8 cellular contexts compared by ENCODE assay signal in genomic region chr16:28975158-28975603, GRCh38.
DNase-seq lines count a peak whose midpoint lies in the region; FAIRE-seq and TF ChIP-seq lines count a peak whose summit lies in the region.

No MANE protein-coding gene starts in this region.

- no peak for TF ChIP-seq POLR2A in NB4 (IDR thresholded peaks at IDR 0.05; ENCODE audit: extremely low read depth, insufficient read length)

- peak overlapping the region; percentile 84 for H3K4me3 ChIP-seq in NB4 (ENCODE audit: low read depth, low read length)
- H3K4me3 ChIP-seq in endocrine pancreas (ENCODE audit: control insufficient read depth, insufficient read depth, low read length): no peak overlapping the region

- H3K27ac Mint-ChIP-seq in activated T-cell treated with anti-CD3 and anti-CD28 coated beads, Interleukin-2, amount 50 U/mL, for 24 hours: peak overlapping the region; percentile 96
- no peak overlapping the region for H3K27ac Mint-ChIP-seq in nephron progenitor cell

- no peaks in the 10 kb centered on the region for H3K9me3 Mint-ChIP-seq in activated T-cell treated with anti-CD3 and anti-CD28 coated beads, Interleukin-2, amount 50 U/mL, for 24 hours
- H3K9me3 Mint-ChIP-seq in nephron progenitor cell: no peaks in the 10 kb centered on the region

- peak overlapping the region; percentile 95 for H3K4me3 Mint-ChIP-seq in activated T-cell treated with anti-CD3 and anti-CD28 coated beads, Interleukin-2, amount 50 U/mL, for 24 hours
- peak overlapping the region; percentile 93 for H3K4me3 Mint-ChIP-seq in nephron progenitor cell

- H3K4me1 ChIP-seq in endocrine pancreas (ENCODE audit: control insufficient read depth, insufficient read depth, low read length): no peaks in the 10 kb centered on the region

- peaks cover 36% of the 10 kb centered on the region for H3K4me1 Mint-ChIP-seq in activated T-cell treated with anti-CD3 and anti-CD28 coated beads, Interleukin-2, amount 50 U/mL, for 24 hours (ENCODE audit: low read depth)
- peaks cover 27% of the 10 kb centered on the region for H3K4me1 Mint-ChIP-seq in nephron progenitor cell

- H3K27me3 ChIP-seq in endocrine pancreas (ENCODE audit: control insufficient read depth, insufficient read depth, low read length): no peaks in the 10 kb centered on the region

- H3K9me3 ChIP-seq in endocrine pancreas (ENCODE audit: control insufficient read depth, low read length): no peaks in the 10 kb centered on the region

- no peak for FAIRE-seq in D721Med (lab: Jason Lieb, UNC)

- H3K9ac ChIP-seq in endocrine pancreas (ENCODE audit: control insufficient read depth, insufficient read depth, low read length): peak overlapping the region; percentile 96

- TF ChIP-seq CTCF in NB4 (IDR thresholded peaks at IDR 0.05; ENCODE audit: low read depth, low read length) (no peak), nephron progenitor cell (IDR thresholded peaks at IDR 0.05) (no peak), D721Med (IDR thresholded peaks at IDR 0.05; ENCODE audit: insufficient read depth, missing control alignments) (no peak)

- no peak for DNase-seq in activated T-cell treated with anti-CD3 and anti-CD28 coated beads, Interleukin-2, amount 50 U/mL, for 24 hours
- no peak for DNase-seq in activated T-cell treated with anti-CD3 and anti-CD28 coated beads, Interleukin-2, amount 50 U/mL, for 48 hours
- no peak for DNase-seq in NB4 (ENCODE audit: low read depth)
- peak; percentile 16 for DNase-seq in nephron progenitor cell
- no peak for DNase-seq in D721Med (ENCODE audit: insufficient read length, low spot score)
- no peak for DNase-seq in NCI-H82 (lab: John Stamatoyannopoulos, UW)
- no peak for DNase-seq in NAMALWA (ENCODE audit: low spot score)

- H3K27me3 Mint-ChIP-seq in activated T-cell treated with anti-CD3 and anti-CD28 coated beads, Interleukin-2, amount 50 U/mL, for 24 hours: no peaks in the 10 kb centered on the region
- peaks cover 3% of the 10 kb centered on the region for H3K27me3 Mint-ChIP-seq in nephron progenitor cell (ENCODE audit: low read depth, poor library complexity)

- H3K36me3 Mint-ChIP-seq in activated T-cell treated with anti-CD3 and anti-CD28 coated beads, Interleukin-2, amount 50 U/mL, for 24 hours (ENCODE audit: low read depth): peaks cover 40% of the 10 kb centered on the region
- H3K36me3 Mint-ChIP-seq in nephron progenitor cell (ENCODE audit: low read depth): peaks cover 5% of the 10 kb centered on the region

- no peaks in the 10 kb centered on the region for H3K36me3 ChIP-seq in endocrine pancreas (ENCODE audit: control insufficient read depth, insufficient read depth, low read length)
